8 cellular contexts compared by ENCODE assay signal in genomic region chrX:71532753-71533425, GRCh38. TPM values are rescaled to one million over a fixed set of nuclear protein-coding genes. Genes with fewer than 3 reads are reported as not detected.
A peak's percentile ranks its signal among the peaks of the same experiment; 100 is the strongest.
DNase-seq lines count a peak whose midpoint lies in the region; ATAC-seq and TF ChIP-seq lines count a peak whose summit lies in the region.

OGT (plus strand) TSS chrX:71533104; CDS start chrX:71533300, 196 bp downstream.

- intact Hi-C loops in esophagus muscularis mucosa (cut with DNase I): no loop called here

- peak; percentile 79 for ATAC-seq in GM21737 (IDR thresholded peaks at IDR 0.05; ENCODE audit: unreplicated experiment)

- DNase-seq in DMS79 (lab: John Stamatoyannopoulos, UW) (peak; percentile 84), Peyer's patch (peak; percentile 91 to 98 (median 93)), esophagus muscularis mucosa (ENCODE audit: extremely low spot score) (peak; percentile 98)
- DNase-seq in activated T-cell treated with anti-CD3 and anti-CD28 coated beads, Interleukin-2, amount 50 U/mL, for 48 hours: peak; percentile 91 to 93
- peak; percentile 78 to 81 for DNase-seq in stimulated activated CD8-positive, alpha-beta memory T cell treated with anti-CD3 and anti-CD28 coated beads, Interleukin-7, amount 100 ng/mL, for 1 hour (ENCODE audit: low read depth in 2 of 2)

- H3K4me1 ChIP-seq in Peyer's patch (peaks cover 0 to 5% (median 0%) of the 10 kb centered on the region in 4 donors), esophagus muscularis mucosa (peaks cover 0 to 26% (median 20%) of the 10 kb centered on the region in 4 donors), muscle layer of colon (ENCODE audit: insufficient read depth, low read length) (peaks cover 4% of the 10 kb centered on the region)

- TF ChIP-seq POLR2A in Peyer's patch (IDR thresholded peaks at IDR 0.05) (peak; percentile 62 to 78), esophagus muscularis mucosa (IDR thresholded peaks at IDR 0.05; ENCODE audit: low read depth) (peak; percentile 47)

- H3K27ac ChIP-seq in KOPT-K1 (ENCODE audit: low read depth, low read length, poor library complexity, severe bottlenecking): peak within 1 kb of the TSS; percentile 93
- peak within 1 kb of the TSS; percentile 85 to 91 (median 90) for H3K27ac ChIP-seq in Peyer's patch
- peak within 1 kb of the TSS; percentile 85 to 90 (median 86) for H3K27ac ChIP-seq in esophagus muscularis mucosa (replicated peaks in 1 of 4)
- H3K27ac ChIP-seq in muscle layer of colon (ENCODE audit: low read depth, low read length): peak within 1 kb of the TSS; percentile 85

- H3K9ac ChIP-seq in muscle layer of colon (ENCODE audit: low read length): peak within 1 kb of the TSS; percentile 71

- WGBS in esophagus muscularis mucosa: 33% methylated on average over 46 of the region's 47 CpGs

- H3K4me3 ChIP-seq in Peyer's patch (peak within 1 kb of the TSS; percentile 62 to 77 (median 68)), esophagus muscularis mucosa (peak within 1 kb of the TSS; percentile 66 to 75 (median 70)), muscle layer of colon (ENCODE audit: low read depth in 1 of 2, low read length in 2 of 2) (peak within 1 kb of the TSS; percentile 66 to 82)

- H3K27me3 ChIP-seq in Peyer's patch (no peaks in the 10 kb centered on the region), esophagus muscularis mucosa (no peaks in the 10 kb centered on the region), muscle layer of colon (ENCODE audit: control insufficient read depth in 1 of 2, insufficient read depth in 2 of 2, low read length in 2 of 2) (no peaks in the 10 kb centered on the region)

- TF ChIP-seq CTCF in Peyer's patch (IDR thresholded peaks at IDR 0.05): no peak
- TF ChIP-seq CTCF in esophagus muscularis mucosa (IDR thresholded peaks at IDR 0.05): no peak

- H3K36me3 ChIP-seq in KOPT-K1 (ENCODE audit: insufficient read depth, low read length) (peaks cover 18% of the 10 kb centered on the region), Peyer's patch (no peaks in the 10 kb centered on the region), esophagus muscularis mucosa (peaks cover 0 to 3% (median 0%) of the 10 kb centered on the region in 4 donors), muscle layer of colon (ENCODE audit: insufficient read depth, low read length) (no peaks in the 10 kb centered on the region)

- H3K9me3 ChIP-seq in KOPT-K1 (ENCODE audit: insufficient read depth, low read length, poor library complexity, severe bottlenecking) (no peaks in the 10 kb centered on the region), Peyer's patch (no peaks in the 10 kb centered on the region), esophagus muscularis mucosa (peaks cover 0 to 3% (median 0%) of the 10 kb centered on the region in 4 donors), muscle layer of colon (ENCODE audit: low read length) (no peaks in the 10 kb centered on the region)

- TF ChIP-seq EP300 in esophagus muscularis mucosa (IDR thresholded peaks at IDR 0.05): no peak

RNA-seq across cellular contexts. Expression of gene OGT, which starts in this region (rescaled TPM):
- total RNA-seq in Peyer's patch (100 to 1,000 TPM; 118 to 297 (median 183) TPM), esophagus muscularis mucosa (10 to 100 TPM; 54.2 to 90.1 (median 68.1) TPM)

Comparison
In these comparisons a context has a peak if more than half of its experiments do, and no peak if none do; other contexts are left out.
1. Peak in every context shown above with its lines: DNase-seq, ATAC-seq, H3K4me3 ChIP-seq and H3K27ac ChIP-seq.